ENCODE assay signal across 9 cellular contexts in the genomic region with DNA sequence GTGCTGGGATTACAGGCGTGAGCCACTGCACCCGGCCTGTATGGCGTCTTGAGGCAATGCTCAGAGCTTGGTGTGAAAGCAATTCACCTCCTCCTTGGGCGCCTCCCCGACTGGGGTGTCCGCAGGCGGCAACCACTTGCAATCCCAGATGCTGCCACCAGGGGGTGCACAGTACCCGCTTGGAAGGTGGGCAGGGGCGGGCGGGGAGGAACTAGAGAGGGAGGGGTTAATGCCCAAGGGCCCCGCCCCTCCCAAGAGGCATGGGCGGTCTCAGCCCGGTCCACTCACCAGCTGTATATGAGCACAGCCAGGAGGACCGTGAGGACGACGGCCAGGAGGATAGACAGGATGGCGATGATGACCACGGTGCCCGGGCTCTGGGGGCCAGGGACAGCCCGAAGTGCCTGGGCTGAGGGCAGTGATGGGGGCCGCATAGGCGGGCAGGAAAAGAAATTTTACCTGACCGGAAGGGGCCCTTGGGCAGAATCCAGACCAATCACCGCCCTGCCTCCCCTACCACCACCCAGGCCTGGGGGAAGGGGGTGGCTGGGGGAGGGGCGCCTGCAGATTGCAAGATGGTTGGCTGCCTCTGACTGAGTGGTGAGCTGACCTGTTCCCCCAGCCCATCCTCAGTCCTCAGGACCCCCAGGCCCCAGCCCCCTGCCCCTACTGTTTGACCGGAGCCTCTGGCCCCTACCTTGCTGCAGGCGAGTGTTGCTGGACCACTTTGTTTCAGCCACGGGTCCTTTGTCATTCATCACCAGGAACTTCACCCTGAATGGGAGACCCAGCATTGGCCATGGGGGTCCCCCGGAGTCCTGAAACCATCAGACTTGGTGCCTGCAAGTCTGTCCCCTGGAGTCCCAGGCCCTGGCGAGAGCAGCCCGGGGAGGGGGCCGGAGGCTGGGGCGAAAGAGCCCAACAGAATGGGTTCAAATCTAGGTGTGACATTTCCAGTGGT. TPM values are rescaled to one million over a fixed set of nuclear protein-coding genes. Genes with fewer than 3 reads are reported as not detected.
DNase-seq lines count a peak whose midpoint lies in the region; ATAC-seq and TF ChIP-seq lines count a peak whose summit lies in the region.
"Not testable (repeated sequence)": the region's sequence is repeated elsewhere in the genome, so short reads cannot be mapped to it uniquely, and the experiment has no call there.
"Had no signal": no experiment of that assay in that cellular context is flagged by ENCODE, and none has a peak within 500 bp of the region (broad histone marks: within the 10 kb centered on the region; RNA-seq: fewer than 3 reads in every experiment).

No MANE protein-coding gene starts in this region.

- not testable (repeated sequence) for H3K9me2 ChIP-seq in OCI-LY1 (ENCODE audit: low read depth, low read length)

- not testable (repeated sequence) for H3K27me3 ChIP-seq in BJ (ENCODE audit: control insufficient read depth, insufficient read depth, low read length); OCI-LY1 (ENCODE audit: insufficient read depth, low read length); effector memory CD4-positive, alpha-beta T cell (replicated peaks; ENCODE audit: control insufficient read depth, insufficient read depth, low read length, poor library complexity, severe bottlenecking); right lobe of liver

- peak overlapping the region; percentile 68 for H3K4me2 ChIP-seq in OCI-LY1 (ENCODE audit: low read length)

- not testable (repeated sequence) for H4K20me1 ChIP-seq in OCI-LY1 (ENCODE audit: insufficient read depth, low read length)

- H2AFZ ChIP-seq in OCI-LY1 (ENCODE audit: low read length): not testable (repeated sequence)

- H3K4me1 ChIP-seq in OCI-LY1 (ENCODE audit: insufficient read depth, low read length, severe bottlenecking); effector memory CD4-positive, alpha-beta T cell (ENCODE audit: control insufficient read depth, insufficient read depth, low read length, poor library complexity, severe bottlenecking); right lobe of liver: not testable (repeated sequence)

- not testable (repeated sequence) for TF ChIP-seq POLR2A in right lobe of liver (IDR thresholded peaks at IDR 0.05)

- POLR2A ChIA-PET in BJ (lab: Charles Lee): not testable (repeated sequence)

- H3K79me2 ChIP-seq in OCI-LY1 (ENCODE audit: insufficient read depth, low read length): not testable (repeated sequence)

- intact Hi-C loops in right lobe of liver (cut with DNase I): not testable (repeated sequence)

- H3K27ac ChIP-seq in OCI-LY1 (ENCODE audit: low read depth, low read length, poor library complexity, severe bottlenecking); effector memory CD4-positive, alpha-beta T cell (ENCODE audit: insufficient read depth, low read length, poor library complexity, severe bottlenecking); right lobe of liver: not testable (repeated sequence)

- ATAC-seq in GM19395 (IDR thresholded peaks at IDR 0.05; ENCODE audit: unreplicated experiment) (peak; percentile 83), HG03378 (IDR thresholded peaks at IDR 0.05; ENCODE audit: unreplicated experiment) (peak; percentile 58), right lobe of liver (peak; percentile 70 to 81 (median 72))

- H3F3A ChIP-seq in OCI-LY1 (ENCODE audit: insufficient read depth, low read length): not testable (repeated sequence)

- peak; percentile 55 for TF ChIP-seq CTCF in BJ (IDR thresholded peaks at IDR 0.05; ENCODE audit: insufficient read depth, low read depth, low read length)
- TF ChIP-seq CTCF in OCI-LY1 (IDR thresholded peaks at IDR 0.05; ENCODE audit: low read length): peak; percentile 46
- TF ChIP-seq CTCF in right lobe of liver (IDR thresholded peaks at IDR 0.05): peak; percentile 30 to 57 (median 51)

- not testable (repeated sequence) for H3K36me3 ChIP-seq in BJ (ENCODE audit: control insufficient read depth, insufficient read depth, low read length); OCI-LY1 (ENCODE audit: insufficient read depth, low read length); effector memory CD4-positive, alpha-beta T cell (ENCODE audit: control insufficient read depth, insufficient read depth, low read length); right lobe of liver

- DNase-seq in BJ (ENCODE audit: low read depth) (peak; percentile 4), activated T-cell treated with anti-CD3 and anti-CD28 coated beads for 1 hour (ENCODE audit: low read depth) (peak; percentile 75), right lobe of liver (peak; percentile 36 to 65 (median 63))
- DNase-seq in effector memory CD4-positive, alpha-beta T cell: peak; percentile 31 to 77 (median 72)
- DNase-seq in stimulated activated CD4-positive, alpha-beta T cell treated with anti-CD3 and anti-CD28 coated beads, Interleukin-4, amount 100 ng/mL, for 1 hour: peak; percentile 87

- 20% methylated on average over 6 of the region's 33 CpGs for WGBS in right lobe of liver (ENCODE audit: insufficient coverage, low coverage, low lambda C conversion rate, missing lambda C conversion rate)

- CTCF ChIA-PET in BJ (lab: Yijun Ruan, JAX): not testable (repeated sequence)

- H3K9ac ChIP-seq in OCI-LY1 (ENCODE audit: low read length): not testable (repeated sequence)

- H3K4me3 ChIP-seq in BJ (ENCODE audit: low read depth, low read length); effector memory CD4-positive, alpha-beta T cell (ENCODE audit: insufficient read depth, low read depth, low read length, poor library complexity, severe bottlenecking); right lobe of liver: not testable (repeated sequence)
- peak overlapping the region; percentile 47 for H3K4me3 ChIP-seq in OCI-LY1 (ENCODE audit: low read depth, low read length, poor library complexity, severe bottlenecking)

- not testable (repeated sequence) for H3K9me3 ChIP-seq in OCI-LY1 (ENCODE audit: low read length); effector memory CD4-positive, alpha-beta T cell (ENCODE audit: control insufficient read depth, low read length); right lobe of liver

RNA-seq across cellular contexts. Expression of a gene that starts 11.5 kb away (rescaled TPM):
- polyA plus RNA-seq in BJ (2011; rRNA removed): not detected in 2 replicates
- not detected in 2 replicates for polyA minus RNA-seq in BJ (2011; rRNA and poly(A)+ RNA removed)
- not detected for total RNA-seq in right lobe of liver
- total RNA-seq: urinary bladder had no signal
- polyA plus RNA-seq: urinary bladder had no signal

RNA-seq across cellular contexts. Expression of a gene that starts 58.3 kb away (rescaled TPM):
- 88.1 and 140 TPM in 2 replicates for polyA plus RNA-seq in BJ (2011; rRNA removed)
- polyA minus RNA-seq in BJ (2011; rRNA and poly(A)+ RNA removed): 84.1 and 119 TPM in 2 replicates
- 10 to 100 TPM; 30.7 to 48.1 (median 36.9) TPM for total RNA-seq in right lobe of liver

RNA-seq across cellular contexts. Expression of a gene that starts 59.9 kb away (rescaled TPM):
- polyA plus RNA-seq in BJ (2011; rRNA removed): 24.3 and 27.6 TPM in 2 replicates
- 20.4 and 26.4 TPM in 2 replicates for polyA minus RNA-seq in BJ (2011; rRNA and poly(A)+ RNA removed)
- total RNA-seq in right lobe of liver: 10 to 100 TPM; 13.6 to 25.1 (median 17.8) TPM

Comparison
In these comparisons a context has a peak if more than half of its experiments do, and no peak if none do; other contexts are left out.
1. DNase-seq: peak in every context shown above with its lines; median percentile 87 in stimulated activated CD4-positive, alpha-beta T cell treated with anti-CD3 and anti-CD28 coated beads, Interleukin-4, amount 100 ng/mL, for 1 hour; 75 in activated T-cell treated with anti-CD3 and anti-CD28 coated beads for 1 hour; 72 in effector memory CD4-positive, alpha-beta T cell; 63 in right lobe of liver; 4 in BJ.